In genomic region chr9:129111143-129111761, GRCh38 we compare ENCODE assay signal across 8 cellular contexts. TPM values are rescaled to one million over a fixed set of nuclear protein-coding genes. Genes with fewer than 3 reads are reported as not detected.
DNase-seq lines count a peak whose midpoint lies in the region; ATAC-seq and TF ChIP-seq lines count a peak whose summit lies in the region.

Gene PTPA, plus strand, starts transcription at chr9:129111415. Its CDS starts 186 bp downstream, at chr9:129111601.

- H3K4me2 ChIP-seq in KMS-11 = peak within 1 kb of the TSS; percentile 95

- H2AFZ ChIP-seq in KMS-11 (ENCODE audit: low read depth) = peak within 1 kb of the TSS; percentile 89

- H3K4me3 ChIP-seq in KMS-11 (IDR thresholded peaks at IDR 0.05; ENCODE audit: insufficient read depth, low read depth, low read length) = peak within 1 kb of the TSS; percentile 52
- H3K4me3 ChIP-seq in fibroblast of mammary gland (ENCODE audit: control insufficient read depth, low read depth, low read length) = peak within 1 kb of the TSS; percentile 86

- H3K79me2 ChIP-seq in KMS-11 (ENCODE audit: insufficient read depth, low read depth) = peaks cover 27% of the 10 kb centered on the region; the same call in 1 of the 2 replicates

- DNase-seq in DMS153 (lab: John Stamatoyannopoulos, UW) (peak; percentile 73), RPMI8226 (peak; percentile 96), fibroblast of mammary gland (ENCODE audit: low read depth) (peak; percentile 81)
- peak; percentile 90 for DNase-seq in natural killer cell treated with Interleukin-12 subunit alpha and Interleukin-12 subunit beta and Interleukin-15 and Interleukin-18, amount 100 ng/mL, for 72 hours (ENCODE audit: low spot score)

- no peaks in the 10 kb centered on the region; the same call in 1 of the 2 replicates for H3K27me3 ChIP-seq in KMS-11 (ENCODE audit: insufficient read depth, low read depth)

- no peaks in the 10 kb centered on the region for H3K9me3 Mint-ChIP-seq in activated T-helper 17 cell treated with anti-CD3 and anti-CD28 coated beads, Interleukin-2, amount 50 U/mL, for 72 hours
- no peaks in the 10 kb centered on the region for H3K9me3 Mint-ChIP-seq in natural killer cell treated with Interleukin-12 subunit alpha and Interleukin-12 subunit beta and Interleukin-15 and Interleukin-18, amount 100 ng/mL, for 72 hours
- no peaks in the 10 kb centered on the region for H3K9me3 Mint-ChIP-seq in stimulated activated naive CD8-positive, alpha-beta T cell treated with anti-CD3 and anti-CD28 coated beads, Interleukin-15, Interleukin-2, amounts not matched to agents 100 ng/mL and 50 ng/mL, for 24 hours

- H3K4me1 Mint-ChIP-seq in activated T-helper 17 cell treated with anti-CD3 and anti-CD28 coated beads, Interleukin-2, amount 50 U/mL, for 72 hours = peaks cover 16% of the 10 kb centered on the region
- peaks cover 17% of the 10 kb centered on the region in 2 donors for H3K4me1 Mint-ChIP-seq in natural killer cell treated with Interleukin-12 subunit alpha and Interleukin-12 subunit beta and Interleukin-15 and Interleukin-18, amount 100 ng/mL, for 72 hours (ENCODE audit: low read depth in 2 of 2)
- H3K4me1 Mint-ChIP-seq in stimulated activated naive CD8-positive, alpha-beta T cell treated with anti-CD3 and anti-CD28 coated beads, Interleukin-15, Interleukin-2, amounts not matched to agents 100 ng/mL and 50 ng/mL, for 24 hours (ENCODE audit: low read depth) = peaks cover 38% of the 10 kb centered on the region

- ATAC-seq in GM21717 (IDR thresholded peaks at IDR 0.05; ENCODE audit: unreplicated experiment) = peak; percentile 63
- ATAC-seq in activated T-helper 17 cell treated with anti-CD3 and anti-CD28 coated beads, Interleukin-2, amount 50 U/mL, for 72 hours (replicated peaks) = peak; percentile 90
- ATAC-seq in natural killer cell treated with Interleukin-12 subunit alpha and Interleukin-12 subunit beta and Interleukin-15 and Interleukin-18, amount 100 ng/mL, for 72 hours = peak; percentile 92 to 94

- no peaks in the 10 kb centered on the region for H4K20me1 ChIP-seq in KMS-11 (ENCODE audit: insufficient read depth)

- peak within 1 kb of the TSS; percentile 92 for H3K4me3 Mint-ChIP-seq in activated T-helper 17 cell treated with anti-CD3 and anti-CD28 coated beads, Interleukin-2, amount 50 U/mL, for 72 hours
- H3K4me3 Mint-ChIP-seq in natural killer cell treated with Interleukin-12 subunit alpha and Interleukin-12 subunit beta and Interleukin-15 and Interleukin-18, amount 100 ng/mL, for 72 hours = peak within 1 kb of the TSS; percentile 92
- peak within 1 kb of the TSS; percentile 87 for H3K4me3 Mint-ChIP-seq in stimulated activated naive CD8-positive, alpha-beta T cell treated with anti-CD3 and anti-CD28 coated beads, Interleukin-15, Interleukin-2, amounts not matched to agents 100 ng/mL and 50 ng/mL, for 24 hours

- peak within 1 kb of the TSS; percentile 94 for H3K9ac ChIP-seq in KMS-11

- peak within 1 kb of the TSS; percentile 86 for H3K27ac ChIP-seq in KMS-11

- H3K27ac Mint-ChIP-seq in activated T-helper 17 cell treated with anti-CD3 and anti-CD28 coated beads, Interleukin-2, amount 50 U/mL, for 72 hours = peak within 1 kb of the TSS; percentile 90
- peak within 1 kb of the TSS; percentile 90 to 93 for H3K27ac Mint-ChIP-seq in natural killer cell treated with Interleukin-12 subunit alpha and Interleukin-12 subunit beta and Interleukin-15 and Interleukin-18, amount 100 ng/mL, for 72 hours
- peak within 1 kb of the TSS; percentile 95 for H3K27ac Mint-ChIP-seq in stimulated activated naive CD8-positive, alpha-beta T cell treated with anti-CD3 and anti-CD28 coated beads, Interleukin-15, Interleukin-2, amounts not matched to agents 100 ng/mL and 50 ng/mL, for 24 hours

- TF ChIP-seq CTCF in KMS-11 (conservative IDR thresholded peaks at IDR 0.05; ENCODE audit: low read depth, low read length) (no peak), fibroblast of mammary gland (conservative IDR thresholded peaks at IDR 0.05; ENCODE audit: control insufficient read depth, insufficient read depth, low read depth, low read length) (no peak)

- no peaks in the 10 kb centered on the region for H3K36me3 Mint-ChIP-seq in activated T-helper 17 cell treated with anti-CD3 and anti-CD28 coated beads, Interleukin-2, amount 50 U/mL, for 72 hours (ENCODE audit: low read depth)
- no peaks in the 10 kb centered on the region for H3K36me3 Mint-ChIP-seq in natural killer cell treated with Interleukin-12 subunit alpha and Interleukin-12 subunit beta and Interleukin-15 and Interleukin-18, amount 100 ng/mL, for 72 hours
- H3K36me3 Mint-ChIP-seq in stimulated activated naive CD8-positive, alpha-beta T cell treated with anti-CD3 and anti-CD28 coated beads, Interleukin-15, Interleukin-2, amounts not matched to agents 100 ng/mL and 50 ng/mL, for 24 hours (ENCODE audit: low read depth) = no peaks in the 10 kb centered on the region

- no peaks in the 10 kb centered on the region for H3K36me3 ChIP-seq in KMS-11 (ENCODE audit: insufficient read depth)

- H3K27me3 Mint-ChIP-seq in activated T-helper 17 cell treated with anti-CD3 and anti-CD28 coated beads, Interleukin-2, amount 50 U/mL, for 72 hours = no peaks in the 10 kb centered on the region
- H3K27me3 Mint-ChIP-seq in natural killer cell treated with Interleukin-12 subunit alpha and Interleukin-12 subunit beta and Interleukin-15 and Interleukin-18, amount 100 ng/mL, for 72 hours = no peaks in the 10 kb centered on the region
- H3K27me3 Mint-ChIP-seq in stimulated activated naive CD8-positive, alpha-beta T cell treated with anti-CD3 and anti-CD28 coated beads, Interleukin-15, Interleukin-2, amounts not matched to agents 100 ng/mL and 50 ng/mL, for 24 hours = no peaks in the 10 kb centered on the region

- peaks cover 6% of the 10 kb centered on the region for H3K4me1 ChIP-seq in KMS-11 (ENCODE audit: low read depth, poor library complexity, severe bottlenecking)

RNA-seq across cellular contexts. Expression of gene PTPA, which starts in this region (rescaled TPM):
- 100 to 1,000 TPM in 1 of 2 donors, 10 to 100 TPM in 1; 77.9 to 131 TPM for total RNA-seq in activated T-helper 17 cell treated with anti-CD3 and anti-CD28 coated beads, Interleukin-2, amount 50 U/mL, for 72 hours
- total RNA-seq in natural killer cell treated with Interleukin-12 subunit alpha and Interleukin-12 subunit beta and Interleukin-15 and Interleukin-18, amount 100 ng/mL, for 72 hours = 100 to 1,000 TPM in 1 of 2 donors, 10 to 100 TPM in 1; 75.7 to 133 TPM

Comparison
In these comparisons a context has a peak if more than half of its experiments do, and no peak if none do; other contexts are left out.
1. Peak in every context shown above with its lines: DNase-seq, ATAC-seq, H3K4me3 ChIP-seq and H3K27ac ChIP-seq.